Comparison of ENCODE assay signal across 1 cellular context in genomic region chr2:47842846-47843245, GRCh38.
TF ChIP-seq lines count a peak whose summit lies in the region.

No MANE protein-coding gene starts in this region.

TF ChIP-seq in HepG2, 621 proteins besides CTCF, POLR2A, EP300 and RAD21:
- TF ChIP-seq RBM22 (optimal IDR thresholded peaks at IDR 0.05; ENCODE audit: low read length) = peak; percentile 30
- TF ChIP-seq PHB2 (IDR thresholded peaks at IDR 0.05; ENCODE audit: partially characterized antibody) = no peak
TF ChIP-seq in HepG2: peak in this region for 1.
